In genomic region chr20:34363062-34364012, GRCh38 we compare ENCODE assay signal across 1 cellular context.
A peak's percentile ranks its signal among the peaks of the same experiment; 100 is the strongest.
TF ChIP-seq lines count a peak whose summit lies in the region.

ITCH (plus strand) TSS chr20:34363273; CDS start chr20:34393812, 30,539 bp downstream.

TF ChIP-seq in HepG2, 621 proteins besides CTCF, POLR2A, EP300 and RAD21 (continued from another document and continues in another):
- TF ChIP-seq SP4 (CRISPR knock-in tag; IDR thresholded peaks at IDR 0.05) (peak; percentile 79), AHDC1 (CRISPR knock-in tag; IDR thresholded peaks at IDR 0.05; ENCODE audit: borderline replicate concordance) (no peak), ZNF547 (CRISPR knock-in tag; IDR thresholded peaks at IDR 0.05) (no peak; the same call in 1 of the 2 replicates), SP1 (IDR thresholded peaks at IDR 0.05) (no peak), SP1 (CRISPR knock-in tag; IDR thresholded peaks at IDR 0.05) (peak; percentile 39; the same call in 1 of the 2 replicates), PITX1 (CRISPR knock-in tag; IDR thresholded peaks at IDR 0.05) (peak; percentile 54; the same call in 1 of the 2 replicates), KMT2B (CRISPR knock-in tag; IDR thresholded peaks at IDR 0.05) (peak; percentile 74), ZBTB8A (CRISPR knock-in tag; IDR thresholded peaks at IDR 0.05; ENCODE audit: borderline replicate concordance, low read depth) (peak; percentile 15; the same call in 1 of the 2 replicates), TAF1 (CRISPR knock-in tag; IDR thresholded peaks at IDR 0.05) (peak; percentile 93), TEAD2 (CRISPR knock-in tag; IDR thresholded peaks at IDR 0.05) (no peak), MZF1 (CRISPR knock-in tag; IDR thresholded peaks at IDR 0.05; ENCODE audit: borderline replicate concordance) (no peak), ZNF253 (CRISPR knock-in tag; IDR thresholded peaks at IDR 0.05; ENCODE audit: borderline replicate concordance) (0 out of 2 replicates have a peak, but pooled peaks have one; percentile 39), MLX (CRISPR knock-in tag; IDR thresholded peaks at IDR 0.05) (peak; percentile 34; the same call in 1 of the 2 replicates), IRX3 (CRISPR knock-in tag; IDR thresholded peaks at IDR 0.05; ENCODE audit: borderline replicate concordance, low read depth) (no peak; the same call in none of the 2 replicates), JUN (CRISPR knock-in tag; IDR thresholded peaks at IDR 0.05) (0 out of 2 replicates have a peak, but pooled peaks have one; percentile 15), ZSCAN31 (CRISPR knock-in tag; IDR thresholded peaks at IDR 0.05; ENCODE audit: low read depth) (0 out of 2 replicates have a peak, but pooled peaks have one; percentile 75), BHLHE40 (IDR thresholded peaks at IDR 0.05; ENCODE audit: low read length) (no peak), ZKSCAN1 (IDR thresholded peaks at IDR 0.05; ENCODE audit: low read length) (0 out of 2 replicates have a peak, but pooled peaks have one; percentile 34), TRAFD1 (CRISPR knock-in tag; IDR thresholded peaks at IDR 0.05; ENCODE audit: borderline replicate concordance) (peak; percentile 18; the same call in 1 of the 2 replicates), RFXAP (CRISPR knock-in tag; IDR thresholded peaks at IDR 0.05; ENCODE audit: borderline replicate concordance) (peak; percentile 70), PPARG (CRISPR knock-in tag; conservative IDR thresholded peaks at IDR 0.05) (peak; percentile 71), MXD3 (CRISPR knock-in tag; IDR thresholded peaks at IDR 0.05) (peak; percentile 79), HCFC1 (IDR thresholded peaks at IDR 0.05; ENCODE audit: low read depth, low read length) (peak; percentile 95), ZFX (CRISPR knock-in tag; IDR thresholded peaks at IDR 0.05; ENCODE audit: low read depth) (peak; percentile 92), SNAPC2 (CRISPR knock-in tag; IDR thresholded peaks at IDR 0.05) (peak; percentile 64; the same call in 1 of the 2 replicates), NFE2L1 (CRISPR knock-in tag; IDR thresholded peaks at IDR 0.05; ENCODE audit: borderline replicate concordance) (peak; percentile 81; the same call in 1 of the 2 replicates), ZSCAN20 (CRISPR knock-in tag; IDR thresholded peaks at IDR 0.05; ENCODE audit: borderline replicate concordance) (peak; percentile 65; the same call in 1 of the 2 replicates), ESRRA (CRISPR knock-in tag; IDR thresholded peaks at IDR 0.05; ENCODE audit: low read depth) (peak; percentile 68; the same call in 1 of the 2 replicates), MXI1 (IDR thresholded peaks at IDR 0.05; ENCODE audit: borderline replicate concordance, low read depth, low read length) (peak; percentile 45; the same call in 1 of the 3 replicates), YEATS4 (CRISPR knock-in tag; IDR thresholded peaks at IDR 0.05; ENCODE audit: borderline replicate concordance) (peak; percentile 90), GATAD1 (CRISPR knock-in tag; IDR thresholded peaks at IDR 0.05) (peak; percentile 68; the same call in 1 of the 2 replicates), THAP11 (CRISPR knock-in tag; IDR thresholded peaks at IDR 0.05) (peak; percentile 98), SCMH1 (CRISPR knock-in tag; IDR thresholded peaks at IDR 0.05; ENCODE audit: borderline replicate concordance) (no peak), ZNF788 (CRISPR knock-in tag; IDR thresholded peaks at IDR 0.05; ENCODE audit: borderline replicate concordance) (peak; percentile 81; the same call in 1 of the 2 replicates), SOX13 (IDR thresholded peaks at IDR 0.05) (no peak), SOX13 (CRISPR knock-in tag; conservative IDR thresholded peaks at IDR 0.05 in 1 of 2, IDR thresholded peaks at IDR 0.05 in 1 of 2) (no peak), RBM39 (IDR thresholded peaks at IDR 0.05; ENCODE audit: low read depth, low read length, poor library complexity, severe bottlenecking) (peak; percentile 61), ZNF12 (CRISPR knock-in tag; IDR thresholded peaks at IDR 0.05) (peak; percentile 4; the same call in 1 of the 2 replicates), ATM (IDR thresholded peaks at IDR 0.05; ENCODE audit: borderline replicate concordance) (no peak), KDM5A (IDR thresholded peaks at IDR 0.05; ENCODE audit: borderline replicate concordance, low read length) (peak; percentile 69), RBM22 (optimal IDR thresholded peaks at IDR 0.05; ENCODE audit: low read length) (peak; percentile 47), NCOA5 (CRISPR knock-in tag; IDR thresholded peaks at IDR 0.05) (no peak), RNF219 (CRISPR knock-in tag; IDR thresholded peaks at IDR 0.05) (0 out of 2 replicates have a peak, but pooled peaks have one; percentile 80), THYN1 (CRISPR knock-in tag; IDR thresholded peaks at IDR 0.05; ENCODE audit: borderline replicate concordance, low read depth) (0 out of 2 replicates have a peak, but pooled peaks have one; percentile 78)
- TF ChIP-seq, protein P1, sequence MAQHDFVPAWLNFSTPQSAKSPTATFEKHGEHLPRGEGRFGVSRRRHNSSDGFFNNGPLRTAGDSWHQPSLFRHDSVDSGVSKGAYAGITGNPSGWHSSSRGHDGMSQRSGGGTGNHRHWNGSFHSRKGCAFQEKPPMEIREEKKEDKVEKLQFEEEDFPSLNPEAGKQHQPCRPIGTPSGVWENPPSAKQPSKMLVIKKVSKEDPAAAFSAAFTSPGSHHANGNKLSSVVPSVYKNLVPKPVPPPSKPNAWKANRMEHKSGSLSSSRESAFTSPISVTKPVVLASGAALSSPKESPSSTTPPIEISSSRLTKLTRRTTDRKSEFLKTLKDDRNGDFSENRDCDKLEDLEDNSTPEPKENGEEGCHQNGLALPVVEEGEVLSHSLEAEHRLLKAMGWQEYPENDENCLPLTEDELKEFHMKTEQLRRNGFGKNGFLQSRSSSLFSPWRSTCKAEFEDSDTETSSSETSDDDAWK (CRISPR knock-in tag; IDR thresholded peaks at IDR 0.05): no peak
- TF ChIP-seq, protein P2, sequence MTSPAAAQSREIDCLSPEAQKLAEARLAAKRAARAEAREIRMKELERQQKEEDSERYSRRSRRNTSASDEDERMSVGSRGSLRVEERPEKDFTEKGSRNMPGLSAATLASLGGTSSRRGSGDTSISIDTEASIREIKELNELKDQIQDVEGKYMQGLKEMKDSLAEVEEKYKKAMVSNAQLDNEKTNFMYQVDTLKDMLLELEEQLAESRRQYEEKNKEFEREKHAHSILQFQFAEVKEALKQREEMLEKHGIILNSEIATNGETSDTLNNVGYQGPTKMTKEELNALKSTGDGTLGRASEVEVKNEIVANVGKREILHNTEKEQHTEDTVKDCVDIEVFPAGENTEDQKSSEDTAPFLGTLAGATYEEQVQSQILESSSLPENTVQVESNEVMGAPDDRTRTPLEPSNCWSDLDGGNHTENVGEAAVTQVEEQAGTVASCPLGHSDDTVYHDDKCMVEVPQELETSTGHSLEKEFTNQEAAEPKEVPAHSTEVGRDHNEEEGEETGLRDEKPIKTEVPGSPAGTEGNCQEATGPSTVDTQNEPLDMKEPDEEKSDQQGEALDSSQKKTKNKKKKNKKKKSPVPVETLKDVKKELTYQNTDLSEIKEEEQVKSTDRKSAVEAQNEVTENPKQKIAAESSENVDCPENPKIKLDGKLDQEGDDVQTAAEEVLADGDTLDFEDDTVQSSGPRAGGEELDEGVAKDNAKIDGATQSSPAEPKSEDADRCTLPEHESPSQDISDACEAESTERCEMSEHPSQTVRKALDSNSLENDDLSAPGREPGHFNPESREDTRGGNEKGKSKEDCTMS (CRISPR knock-in tag; conservative IDR thresholded peaks at IDR 0.05): no peak
- TF ChIP-seq, protein P3, sequence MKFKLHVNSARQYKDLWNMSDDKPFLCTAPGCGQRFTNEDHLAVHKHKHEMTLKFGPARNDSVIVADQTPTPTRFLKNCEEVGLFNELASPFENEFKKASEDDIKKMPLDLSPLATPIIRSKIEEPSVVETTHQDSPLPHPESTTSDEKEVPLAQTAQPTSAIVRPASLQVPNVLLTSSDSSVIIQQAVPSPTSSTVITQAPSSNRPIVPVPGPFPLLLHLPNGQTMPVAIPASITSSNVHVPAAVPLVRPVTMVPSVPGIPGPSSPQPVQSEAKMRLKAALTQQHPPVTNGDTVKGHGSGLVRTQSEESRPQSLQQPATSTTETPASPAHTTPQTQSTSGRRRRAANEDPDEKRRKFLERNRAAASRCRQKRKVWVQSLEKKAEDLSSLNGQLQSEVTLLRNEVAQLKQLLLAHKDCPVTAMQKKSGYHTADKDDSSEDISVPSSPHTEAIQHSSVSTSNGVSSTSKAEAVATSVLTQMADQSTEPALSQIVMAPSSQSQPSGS (CRISPR knock-in tag; IDR thresholded peaks at IDR 0.05): peak; percentile 61
- TF ChIP-seq, protein P4, sequence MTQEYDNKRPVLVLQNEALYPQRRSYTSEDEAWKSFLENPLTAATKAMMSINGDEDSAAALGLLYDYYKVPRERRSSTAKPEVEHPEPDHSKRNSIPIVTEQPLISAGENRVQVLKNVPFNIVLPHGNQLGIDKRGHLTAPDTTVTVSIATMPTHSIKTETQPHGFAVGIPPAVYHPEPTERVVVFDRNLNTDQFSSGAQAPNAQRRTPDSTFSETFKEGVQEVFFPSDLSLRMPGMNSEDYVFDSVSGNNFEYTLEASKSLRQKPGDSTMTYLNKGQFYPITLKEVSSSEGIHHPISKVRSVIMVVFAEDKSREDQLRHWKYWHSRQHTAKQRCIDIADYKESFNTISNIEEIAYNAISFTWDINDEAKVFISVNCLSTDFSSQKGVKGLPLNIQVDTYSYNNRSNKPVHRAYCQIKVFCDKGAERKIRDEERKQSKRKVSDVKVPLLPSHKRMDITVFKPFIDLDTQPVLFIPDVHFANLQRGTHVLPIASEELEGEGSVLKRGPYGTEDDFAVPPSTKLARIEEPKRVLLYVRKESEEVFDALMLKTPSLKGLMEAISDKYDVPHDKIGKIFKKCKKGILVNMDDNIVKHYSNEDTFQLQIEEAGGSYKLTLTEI (CRISPR knock-in tag; conservative IDR thresholded peaks at IDR 0.05): no peak
